17 cellular contexts compared by ENCODE assay signal in the genomic region with DNA sequence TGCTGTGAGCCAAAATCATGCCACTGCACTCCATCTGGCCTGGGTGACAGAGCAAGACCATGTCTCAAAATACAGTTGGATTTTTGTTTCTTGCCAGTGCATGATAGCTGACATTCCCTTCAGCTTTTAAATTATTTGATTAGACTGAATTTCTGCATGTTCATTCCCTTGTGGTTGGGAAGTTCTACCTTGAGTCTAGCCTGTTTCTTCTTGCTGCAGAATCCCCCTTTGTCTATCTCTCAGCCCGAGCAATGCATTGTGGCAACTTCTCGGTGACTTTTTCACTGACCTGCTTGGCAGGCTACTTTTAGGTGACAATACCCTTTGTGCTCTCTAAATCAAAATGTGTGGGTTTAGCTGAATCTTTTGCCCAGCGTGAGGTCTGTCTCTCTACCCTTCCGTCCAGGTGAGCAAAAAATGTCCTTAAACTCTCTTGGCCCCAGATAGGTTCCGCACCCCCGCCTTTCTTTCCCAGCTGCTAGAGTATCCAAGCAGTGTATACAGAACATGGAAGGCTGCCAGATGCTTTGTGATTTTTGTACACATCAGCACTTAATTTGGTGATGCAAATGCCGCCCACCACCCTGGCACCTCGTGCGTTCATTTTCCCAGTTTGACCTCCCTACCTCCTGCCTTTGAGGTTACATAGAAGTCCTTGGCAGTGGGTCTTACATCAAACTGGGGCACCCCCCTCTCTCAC.
DNase-seq lines count a peak whose midpoint lies in the region; ATAC-seq, FAIRE-seq and TF ChIP-seq lines count a peak whose summit lies in the region.
"Had no signal": no experiment of that assay in that cellular context is flagged by ENCODE, and none has a peak within 500 bp of the region (broad histone marks: within the 10 kb centered on the region; RNA-seq: fewer than 3 reads in every experiment).

No MANE protein-coding gene starts in this region.

- peak; percentile 15 for DNase-seq in EH (ENCODE audit: low read depth)
- peak; percentile 68 for DNase-seq in NCI-H2171 treated with DMSO at 0.1 percent for 48 hours (lab: John Stamatoyannopoulos, UW)
- DNase-seq in H1 (ENCODE audit: low read depth in 1 of 2, low spot score in 2 of 2), result no peak
- DNase-seq in pancreas, result peak in 4 of 6 donors; percentile 59 to 84 (median 73)
- DNase-seq in SW 1271 (lab: John Stamatoyannopoulos, UW), result no peak
- no peak for DNase-seq in putamen (ENCODE audit: low spot score)
- DNase-seq in upper lobe of left lung, result no peak
- DNase-seq: activated CD4-positive, alpha-beta T cell treated with anti-CD3 and anti-CD28 coated beads for 48 hours; activated naive CD4-positive, alpha-beta T cell treated with anti-CD3 and anti-CD28 coated beads for 36 hours; effector CD8-positive, alpha-beta T cell; naive B cell; NCI-H526 treated with DMSO at 0.1 percent for 48 hours; SK-N-SH; stimulated activated CD4-positive, alpha-beta T cell treated with anti-CD3 and anti-CD28 coated beads, Interleukin-1b, Interleukin-23, amount 100 ng/mL, for 48 hours; stimulated activated naive CD8-positive, alpha-beta T cell treated with anti-CD3 and anti-CD28 coated beads, Interleukin-15, Interleukin-2, amounts not matched to agents 100 U/mL and 50 U/mL, for 24 hours had no signal

- H2AFZ ChIP-seq in H1 (ENCODE audit: low read length), result no peak overlapping the region

- no peak overlapping the region for H2BK5ac ChIP-seq in H1 (ENCODE audit: low read depth, low read length)

- FAIRE-seq in H1 (lab: Jason Lieb, UNC) (no peak), pancreas (lab: Jason Lieb, UNC) (no peak)
- FAIRE-seq: D721Med had no signal

- no peaks in the 10 kb centered on the region for H3K27me3 ChIP-seq in H1 (replicated peaks in 1 of 4; ENCODE audit: control insufficient read depth in 3 of 4, extremely low read depth in 1 of 4, insufficient read depth in 3 of 4, low read length in 3 of 4)
- no peaks in the 10 kb centered on the region for H3K27me3 ChIP-seq in pancreas
- no peaks in the 10 kb centered on the region for H3K27me3 ChIP-seq in upper lobe of left lung

- no peak overlapping the region for H4K5ac ChIP-seq in H1 (ENCODE audit: insufficient read length, low read depth, low read length)

- no peak overlapping the region for H2BK120ac ChIP-seq in H1 (replicated peaks; ENCODE audit: low read depth, low read length)

- H3K4me2 ChIP-seq in H1 (ENCODE audit: insufficient read depth in 1 of 2, low read depth in 2 of 2, low read length in 2 of 2), result peak overlapping the region in 1 of 2 experiments; percentile 18; a peak in 1 of 4 replicates
- H3K4me2 ChIP-seq: SK-N-SH had no signal

- no peak overlapping the region for H2BK20ac ChIP-seq in H1 (ENCODE audit: low read length)

- H3K23me2 ChIP-seq in H1 (ENCODE audit: low read depth, low read length), result no peaks in the 10 kb centered on the region

- no peak overlapping the region for H3K56ac ChIP-seq in H1 (replicated peaks; ENCODE audit: insufficient read length, low read depth, low read length)

- H3K36me3 ChIP-seq in H1 (ENCODE audit: control insufficient read depth in 2 of 4, insufficient read depth in 4 of 4, low read length in 3 of 4) (peaks cover 5 to 41% (median 11%) of the 10 kb centered on the region in 4 experiments; a peak in 7 of 8 replicates), pancreas (no peaks in the 10 kb centered on the region), upper lobe of left lung (peaks cover 7 to 62% (median 20%) of the 10 kb centered on the region in 4 donors)

- 93% methylated on average over 9 of the region's 9 CpGs; no CpG with 5 or more reads in 1 of the 2 experiments for WGBS in H1 (ENCODE audit: extremely low coverage in 1 of 2, insufficient coverage in 1 of 2, insufficient read length in 1 of 2, insufficient replicate concordance in 2 of 2, low coverage in 1 of 2, low lambda C conversion rate in 2 of 2, missing lambda C conversion rate in 1 of 2), 2 experiments
- WGBS in pancreas, 2 donors, result 13 to 21% methylated on average over 9 of the region's 9 CpGs
- 62 to 70% methylated on average over 9 of the region's 9 CpGs for WGBS in upper lobe of left lung, 2 donors

- no peak for TF ChIP-seq POLR2A in H1 (IDR thresholded peaks at IDR 0.05; ENCODE audit: control extremely low read depth in 1 of 2, low read depth in 2 of 2, low read length in 2 of 2)
- no peak for TF ChIP-seq POLR2A in upper lobe of left lung (IDR thresholded peaks at IDR 0.05)

- CTCF ChIA-PET in H1 (lab: Charles Lee; ENCODE audit: partially characterized antibody), result interaction anchor here (0.9 to 2.2 kb wide), 3 partner anchors 11 to 67 kb away, joined by 3 to 13 read pairs (median 3); no protein-coding TSS in a partner anchor

- no peak overlapping the region for H3K4ac ChIP-seq in H1 (replicated peaks; ENCODE audit: insufficient read length, low read depth, low read length)

- no peak overlapping the region for H3K9ac ChIP-seq in H1 (replicated peaks in 1 of 4; ENCODE audit: extremely low read depth in 1 of 4, low read depth in 3 of 4, low read length in 3 of 4)
- H3K9ac ChIP-seq: SK-N-SH had no signal

- no peak overlapping the region for H3K27ac ChIP-seq in H1 (ENCODE audit: low read depth, low read length)
- H3K27ac ChIP-seq in pancreas, result peak overlapping the region; percentile 33 to 79 (median 72)
- peak overlapping the region in 1 of 4 donors; percentile 22 for H3K27ac ChIP-seq in upper lobe of left lung

- TF ChIP-seq RAD21 in H1 (IDR thresholded peaks at IDR 0.05 in 1 of 2, conservative IDR thresholded peaks at IDR 0.05 in 1 of 2; ENCODE audit: low read depth in 2 of 2, low read length in 2 of 2), result no peak

- H3K9me3 ChIP-seq in H1 (ENCODE audit: insufficient read depth in 2 of 2, low read depth in 1 of 2, low read length in 1 of 2), result no peaks in the 10 kb centered on the region
- H3K9me3 ChIP-seq in pancreas, result no peaks in the 10 kb centered on the region
- no peaks in the 10 kb centered on the region for H3K9me3 ChIP-seq in upper lobe of left lung
- H3K9me3 ChIP-seq: SK-N-SH had no signal

- POLR2A ChIA-PET in H1 (lab: Charles Lee; ENCODE audit: partially characterized antibody), result no interaction called here

- peaks cover 0 to 10% (median 3%) of the 10 kb centered on the region in 4 experiments; a peak in 1 of 7 replicates for H3K4me1 ChIP-seq in H1 (replicated peaks in 1 of 4; ENCODE audit: control insufficient read depth in 3 of 4, insufficient read depth in 4 of 4, low read length in 3 of 4)
- peaks cover 18 to 21% (median 20%) of the 10 kb centered on the region in 3 donors for H3K4me1 ChIP-seq in pancreas
- peaks cover 13 to 15% (median 14%) of the 10 kb centered on the region in 4 donors for H3K4me1 ChIP-seq in upper lobe of left lung

- intact Hi-C loops in pancreas (cut with DNase I), result no loop called here

- no peak overlapping the region for H4K91ac ChIP-seq in H1 (replicated peaks; ENCODE audit: insufficient read length, low read length)

- H3K4me3 ChIP-seq in H1 (ENCODE audit: extremely low read depth in 1 of 4, insufficient read depth in 2 of 4, low read depth in 3 of 4, low read length in 4 of 4) (peak overlapping the region in 1 of 4 experiments; percentile 1; a peak in 2 of 8 replicates), pancreas (no peak overlapping the region), upper lobe of left lung (no peak overlapping the region)

- H4K20me1 ChIP-seq in H1 (replicated peaks in 1 of 2; ENCODE audit: control insufficient read depth in 1 of 2, insufficient read depth in 2 of 2, low read length in 2 of 2), result peaks cover 1 to 15% of the 10 kb centered on the region in 2 experiments

- TF ChIP-seq EP300 in H1 (IDR thresholded peaks at IDR 0.05; ENCODE audit: borderline replicate concordance in 1 of 2, low read depth in 2 of 2, low read length in 2 of 2) (no peak), upper lobe of left lung (IDR thresholded peaks at IDR 0.05) (no peak)

- H3K79me2 ChIP-seq in H1 (ENCODE audit: control insufficient read depth in 1 of 2, insufficient read depth in 2 of 2, low read length in 2 of 2), result no peaks in the 10 kb centered on the region; a peak in 1 of 4 replicates

- peaks cover 7% of the 10 kb centered on the region for H3K79me1 ChIP-seq in H1 (ENCODE audit: low read depth, low read length)

- ATAC-seq in pancreas (peak; percentile 72 to 81 (median 76)), GM19452 (IDR thresholded peaks at IDR 0.05; ENCODE audit: unreplicated experiment) (no peak), upper lobe of left lung (ENCODE audit: low FRiP score in 2 of 2) (no peak)
- ATAC-seq: stimulated activated naive CD8-positive, alpha-beta T cell treated with anti-CD3 and anti-CD28 coated beads, Interleukin-15, Interleukin-2, amounts not matched to agents 100 U/mL and 50 U/mL, for 24 hours had no signal

- H2BK12ac ChIP-seq in H1 (ENCODE audit: low read depth, low read length), result no peak overlapping the region

- H2AK5ac ChIP-seq in H1 (ENCODE audit: low read depth, low read length), result no peak overlapping the region

- no peak overlapping the region for H2BK15ac ChIP-seq in H1 (ENCODE audit: low read length)

- no peak overlapping the region for H4K8ac ChIP-seq in H1 (ENCODE audit: extremely low read depth, insufficient read depth, low read length)

- no peak for TF ChIP-seq CTCF in H1 (IDR thresholded peaks at IDR 0.05; ENCODE audit: control extremely low read depth in 1 of 3, insufficient read depth in 1 of 3, low read depth in 1 of 3, low read length in 3 of 3)
- TF ChIP-seq CTCF in pancreas (IDR thresholded peaks at IDR 0.05), result no peak
- no peak for TF ChIP-seq CTCF in upper lobe of left lung (IDR thresholded peaks at IDR 0.05)

- no peak overlapping the region for H3K14ac ChIP-seq in H1 (ENCODE audit: insufficient read length)

- no peak overlapping the region for H3K18ac ChIP-seq in H1 (ENCODE audit: extremely low read depth, low read length)

- no peak overlapping the region for H3K23ac ChIP-seq in H1 (ENCODE audit: insufficient read length)

TF ChIP-seq in H1, 55 proteins besides CTCF, POLR2A, EP300 and RAD21:
- peak; percentile 97 for TF ChIP-seq KDM1A (IDR thresholded peaks at IDR 0.05; ENCODE audit: borderline replicate concordance, low read length)
- peak in 1 of 2 experiments; percentile 86; a peak in 1 of 4 replicates for TF ChIP-seq HDAC2 (IDR thresholded peaks at IDR 0.05; ENCODE audit: borderline replicate concordance in 1 of 2, low read depth in 2 of 2, low read length in 2 of 2)
- no peak for TF ChIP-seq ZNF274 (IDR thresholded peaks at IDR 0.05; ENCODE audit: borderline replicate concordance, extremely low read depth, low read length)

Comparison
In these comparisons a context has a peak if more than half of its experiments do, and no peak if none do; other contexts are left out.
1. DNase-seq: peak in EH (single experiment), NCI-H2171 treated with DMSO at 0.1 percent for 48 hours (single experiment) and pancreas (4 of 6); none in H1 (0 of 2), SW 1271 (0 of 2), putamen (single experiment) and upper lobe of left lung (0 of 2).
2. ATAC-seq: peak in pancreas (4 of 4); none in GM19452 (single experiment) and upper lobe of left lung (0 of 2).